In genomic region chr12:1811948-1812291, GRCh38 we compare ENCODE assay signal across 14 cellular contexts. TPM values are rescaled to one million over a fixed set of nuclear protein-coding genes. Genes with fewer than 3 reads are reported as not detected.
DNase-seq lines count a peak whose midpoint lies in the region; ATAC-seq and TF ChIP-seq lines count a peak whose summit lies in the region.
"Had no signal": no experiment of that assay in that cellular context is flagged by ENCODE, and none has a peak within 500 bp of the region (broad histone marks: within the 10 kb centered on the region; RNA-seq: fewer than 3 reads in every experiment).

No MANE protein-coding gene starts in this region.

- peak overlapping the region; percentile 2 for H3K27ac ChIP-seq in AG04450 (ENCODE audit: low read depth, low read length)
- H3K27ac ChIP-seq in HL-60 (replicated peaks), result peak overlapping the region; percentile 75
- peak overlapping the region; percentile 73 for H3K27ac ChIP-seq in caudate nucleus (ENCODE audit: low read depth, low read length)

- no peak for DNase-seq in AG04450 (ENCODE audit: low read depth, low spot score)
- no peak for DNase-seq in HL-60 (ENCODE audit: low read depth in 1 of 2, low spot score in 1 of 2)
- DNase-seq in caudate nucleus (lab: John Stamatoyannopoulos, UW), result no peak
- no peak for DNase-seq in naive thymus-derived CD8-positive, alpha-beta T cell
- DNase-seq in stimulated activated CD8-positive, alpha-beta memory T cell treated with anti-CD3 and anti-CD28 coated beads, Interleukin-4, amount 100 ng/mL, for 48 hours, result no peak
- DNase-seq: amniotic stem cell, glutamatergic neuron, occipital lobe had no signal

- CTCF ChIA-PET in AG04450 (lab: Charles Lee), result interaction anchor here (3.6 kb wide), 1 partner anchor 128 kb away, joined by 18 read pairs; no protein-coding TSS in a partner anchor

- POLR2A ChIA-PET in AG04450 (lab: Yijun Ruan, JAX), result interaction anchor here (1.1 kb wide), 1 partner anchor 121 kb away, joined by 3 read pairs; no protein-coding TSS in a partner anchor
- POLR2A ChIA-PET in naive thymus-derived CD8-positive, alpha-beta T cell (lab: Charles Lee), result interaction anchor here (1.3 kb wide), 1 partner anchor 15 kb away, joined by 5 read pairs; no protein-coding TSS in a partner anchor

- no peak for ATAC-seq in naive thymus-derived CD8-positive, alpha-beta T cell
- no peak for ATAC-seq in HG02938 (IDR thresholded peaks at IDR 0.05; ENCODE audit: unreplicated experiment)
- no peak for ATAC-seq in GM19467 (IDR thresholded peaks at IDR 0.05; ENCODE audit: unreplicated experiment)
- no peak for ATAC-seq in stimulated activated memory B cell treated with anti-CD40 and anti-IgM and Interleukin-4, amounts not matched to agents 10 μg/mL and 1 μg/mL and 100 μg/mL, for 72 hours

- peak overlapping the region in 5 of 10 donors; percentile 41 to 84 (median 61) for H3K27ac Mint-ChIP-seq in naive thymus-derived CD8-positive, alpha-beta T cell
- H3K27ac Mint-ChIP-seq in stimulated activated memory B cell treated with anti-CD40 and anti-IgM and Interleukin-4, amounts not matched to agents 10 μg/mL and 1 μg/mL and 100 μg/mL, for 72 hours, result no peak overlapping the region

- H3K36me3 Mint-ChIP-seq in naive thymus-derived CD8-positive, alpha-beta T cell, result no peaks in the 10 kb centered on the region
- H3K36me3 Mint-ChIP-seq in stimulated activated memory B cell treated with anti-CD40 and anti-IgM and Interleukin-4, amounts not matched to agents 10 μg/mL and 1 μg/mL and 100 μg/mL, for 72 hours, result no peaks in the 10 kb centered on the region

- no peaks in the 10 kb centered on the region; the same call in 1 of the 2 replicates for H3K9me3 ChIP-seq in AG04450 (ENCODE audit: control insufficient read depth, insufficient read depth, low read length)

- no peak for TF ChIP-seq CTCF in AG04450 (IDR thresholded peaks at IDR 0.05; ENCODE audit: low read depth, low read length)
- no peak for TF ChIP-seq CTCF in HL-60 (IDR thresholded peaks at IDR 0.05; ENCODE audit: insufficient read depth, low read length)

- H3K4me3 Mint-ChIP-seq in naive thymus-derived CD8-positive, alpha-beta T cell, result peak overlapping the region in 6 of 10 donors; percentile 6 to 68 (median 61)
- H3K4me3 Mint-ChIP-seq in stimulated activated memory B cell treated with anti-CD40 and anti-IgM and Interleukin-4, amounts not matched to agents 10 μg/mL and 1 μg/mL and 100 μg/mL, for 72 hours, result no peak overlapping the region

- H3K9me3 Mint-ChIP-seq in naive thymus-derived CD8-positive, alpha-beta T cell, result no peaks in the 10 kb centered on the region
- no peaks in the 10 kb centered on the region for H3K9me3 Mint-ChIP-seq in stimulated activated memory B cell treated with anti-CD40 and anti-IgM and Interleukin-4, amounts not matched to agents 10 μg/mL and 1 μg/mL and 100 μg/mL, for 72 hours

- peaks cover 0 to 24% (median 0%) of the 10 kb centered on the region in 4 donors for H3K4me1 Mint-ChIP-seq in naive thymus-derived CD8-positive, alpha-beta T cell
- H3K4me1 Mint-ChIP-seq in stimulated activated memory B cell treated with anti-CD40 and anti-IgM and Interleukin-4, amounts not matched to agents 10 μg/mL and 1 μg/mL and 100 μg/mL, for 72 hours, result peaks cover 6% of the 10 kb centered on the region

- peaks cover 28% of the 10 kb centered on the region for H3K27me3 ChIP-seq in AG04450 (ENCODE audit: control insufficient read depth, insufficient read depth, low read length)
- no peaks in the 10 kb centered on the region for H3K27me3 ChIP-seq in HL-60 (ENCODE audit: insufficient read depth, poor library complexity, severe bottlenecking)

- H3K4me3 ChIP-seq in AG04450 (ENCODE audit: low read depth, low read length) (no peak overlapping the region), HL-60 (replicated peaks; ENCODE audit: insufficient read depth, low read length) (no peak overlapping the region)

- H3K27me3 Mint-ChIP-seq in naive thymus-derived CD8-positive, alpha-beta T cell, result peaks cover 0 to 3% (median 0%) of the 10 kb centered on the region in 5 donors
- H3K27me3 Mint-ChIP-seq in stimulated activated memory B cell treated with anti-CD40 and anti-IgM and Interleukin-4, amounts not matched to agents 10 μg/mL and 1 μg/mL and 100 μg/mL, for 72 hours, result peaks cover 42% of the 10 kb centered on the region

RNA-seq across cellular contexts. Expression of gene LRTM2, which starts 8.4 kb away (rescaled TPM):
- not detected in 2 replicates for polyA plus RNA-seq in AG04450 (2011; rRNA removed)
- polyA minus RNA-seq in AG04450 (2011; rRNA and poly(A)+ RNA removed), result not detected in 2 replicates
- under 1 TPM in 1 of 2 experiments, not detected in 1; 0.13 TPM for total RNA-seq in naive thymus-derived CD8-positive, alpha-beta T cell
- not detected for polyA plus RNA-seq in naive thymus-derived CD8-positive, alpha-beta T cell
- total RNA-seq: LHCN-M2; lower leg skin; T-helper 2 cell treated with Interferon-gamma antibody and Interleukin-4, amounts not matched to agents 100 ng/mL and 5 ng/mL, for 36 hours had no signal

Comparison
In these comparisons a context has a peak if more than half of its experiments do, and no peak if none do; other contexts are left out.
1. H3K27ac ChIP-seq: peak in every context shown above with its lines; median percentile 75 in HL-60; 73 in caudate nucleus; 2 in AG04450.